Comparison of ENCODE assay signal across 34 cellular contexts in the genomic region with DNA sequence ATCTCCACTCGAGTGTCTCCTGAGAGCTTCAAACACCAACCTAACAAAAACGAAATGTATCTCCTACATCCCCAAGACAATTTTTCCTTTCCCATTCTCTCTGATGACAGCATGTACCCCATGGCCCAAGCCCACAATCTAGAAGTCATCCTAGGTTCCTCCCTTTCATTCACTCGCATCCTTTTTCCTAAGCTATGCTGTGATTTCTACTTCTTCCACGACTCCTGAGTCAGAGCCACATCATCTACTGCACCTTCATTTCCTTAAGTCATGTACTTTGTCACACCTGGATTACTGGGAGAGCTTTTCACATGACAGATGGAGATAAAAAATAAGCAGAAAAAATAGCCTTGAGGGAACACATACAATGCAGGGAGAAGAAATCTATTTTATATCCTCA. TPM values are rescaled to one million over a fixed set of nuclear protein-coding genes. Genes with fewer than 3 reads are reported as not detected.
"Had no signal": no experiment of that assay in that cellular context is flagged by ENCODE, and none has a peak within 500 bp of the region (broad histone marks: within the 10 kb centered on the region; RNA-seq: fewer than 3 reads in every experiment).

No MANE protein-coding gene starts in this region.

- H3K27ac Mint-ChIP-seq: activated CD4-positive, alpha-beta T cell treated with anti-CD3 and anti-CD28 coated beads, Interleukin-2, amount 10 ng/mL, durations not matched to agents 24 days and 14 days; activated CD8-positive, alpha-beta T cell treated with anti-CD3 and anti-CD28 coated beads for 36 hours; activated naive CD8-positive, alpha-beta T cell treated with anti-CD3 and anti-CD28 coated beads for 36 hours; activated T-cell treated with anti-CD3 and anti-CD28 coated beads, Interleukin-2, amount 50 U/mL, for 72 hours; activated T-helper 17 cell treated with anti-CD3 and anti-CD28 coated beads, Interleukin-2, amount 50 U/mL, for 72 hours; T-helper 1 cell treated with Interleukin-12 subunit alpha and Interleukin-12 subunit beta and Interleukin-4 antibody, amounts not matched to agents 30 μg/mL and 1 μg/mL, for 36 hours; T-helper 2 cell treated with Interferon-gamma antibody and Interleukin-4, amounts not matched to agents 5 μg/mL and 100 μg/mL, for 36 hours had no signal

- H3K36me3 ChIP-seq: ascending aorta, SJSA1 had no signal

- H3K4me2 ChIP-seq: KMS-11, SK-N-SH had no signal

- H3K9ac ChIP-seq: KMS-11, SK-N-SH had no signal

- H3K27me3 Mint-ChIP-seq: activated CD4-positive, alpha-beta T cell treated with anti-CD3 and anti-CD28 coated beads, Interleukin-2, amount 10 ng/mL, durations not matched to agents 24 days and 14 days; activated CD8-positive, alpha-beta T cell treated with anti-CD3 and anti-CD28 coated beads for 36 hours; activated naive CD8-positive, alpha-beta T cell treated with anti-CD3 and anti-CD28 coated beads for 36 hours had no signal

- H3K9me3 ChIP-seq: ascending aorta, SJSA1 had no signal

- H3K27ac ChIP-seq: ascending aorta, KMS-11, SJSA1 had no signal

- DNase-seq: activated CD4-positive, alpha-beta T cell treated with anti-CD3 and anti-CD28 coated beads, Interleukin-2, amount 10 ng/mL, durations not matched to agents 24 days and 14 days; activated CD4-positive, alpha-beta T cell treated with anti-CD3 and anti-CD28 coated beads, Interleukin-2, amount 50 U/mL, for 4 hours; activated CD8-positive, alpha-beta T cell treated with anti-CD3 and anti-CD28 coated beads for 36 hours; activated effector memory CD4-positive, alpha-beta T cell treated with anti-CD3 and anti-CD28 coated beads, Interleukin-2, amount 50 U/mL, for 16 hours; activated naive CD4-positive, alpha-beta T cell; activated naive CD4-positive, alpha-beta T cell treated with anti-CD3 and anti-CD28 coated beads, Interleukin-2, amount 50 U/mL, for 16 hours; activated naive CD8-positive, alpha-beta T cell treated with anti-CD3 and anti-CD28 coated beads for 36 hours; activated T-cell treated with anti-CD3 and anti-CD28 coated beads, Interleukin-2, amount 50 U/mL, for 1 hour; activated T-cell treated with anti-CD3 and anti-CD28 coated beads, Interleukin-2, amount 50 U/mL, for 72 hours; amniotic stem cell; MM.1S; MV-4-11; NCI-H1092; NCI-H1436 treated with DMSO at 0.1 percent for 48 hours; NCI-H187; NCI-H2029 treated with DMSO at 0.1 percent for 48 hours; NCI-H2107; NCI-H2171; NCI-H510A; NCI-H526; NCI-H748 treated with DMSO at 0.1 percent for 48 hours; NK-92 treated with Interleukin-12 subunit alpha and Interleukin-12 subunit beta, amount 100 ng/mL, for 24 hours; SHP77 treated with DMSO at 0.1 percent for 48 hours; SK-N-SH had no signal

- ATAC-seq: activated CD8-positive, alpha-beta T cell treated with anti-CD3 and anti-CD28 coated beads for 36 hours; activated T-cell treated with anti-CD3 and anti-CD28 coated beads, Interleukin-2, amount 50 U/mL, for 72 hours; activated T-helper 17 cell treated with anti-CD3 and anti-CD28 coated beads, Interleukin-2, amount 50 U/mL, for 72 hours had no signal

- H3K27me3 ChIP-seq: ascending aorta, SJSA1 had no signal

- H3K4me3 Mint-ChIP-seq: activated CD4-positive, alpha-beta T cell treated with anti-CD3 and anti-CD28 coated beads, Interleukin-2, amount 10 ng/mL, durations not matched to agents 24 days and 14 days; activated CD8-positive, alpha-beta T cell treated with anti-CD3 and anti-CD28 coated beads for 36 hours; activated naive CD8-positive, alpha-beta T cell treated with anti-CD3 and anti-CD28 coated beads for 36 hours; activated T-cell treated with anti-CD3 and anti-CD28 coated beads, Interleukin-2, amount 50 U/mL, for 72 hours; activated T-helper 17 cell treated with anti-CD3 and anti-CD28 coated beads, Interleukin-2, amount 50 U/mL, for 72 hours; T-helper 1 cell treated with Interleukin-12 subunit alpha and Interleukin-12 subunit beta and Interleukin-4 antibody, amounts not matched to agents 30 μg/mL and 1 μg/mL, for 36 hours; T-helper 2 cell treated with Interferon-gamma antibody and Interleukin-4, amounts not matched to agents 5 μg/mL and 100 μg/mL, for 36 hours had no signal

- H3K4me1 ChIP-seq: ascending aorta, SJSA1 had no signal

- H3K9me3 Mint-ChIP-seq: activated CD8-positive, alpha-beta T cell treated with anti-CD3 and anti-CD28 coated beads for 36 hours; activated naive CD8-positive, alpha-beta T cell treated with anti-CD3 and anti-CD28 coated beads for 36 hours; activated T-helper 17 cell treated with anti-CD3 and anti-CD28 coated beads, Interleukin-2, amount 50 U/mL, for 72 hours; T-helper 1 cell treated with Interleukin-12 subunit alpha and Interleukin-12 subunit beta and Interleukin-4 antibody, amounts not matched to agents 30 μg/mL and 1 μg/mL, for 36 hours; T-helper 2 cell treated with Interferon-gamma antibody and Interleukin-4, amounts not matched to agents 5 μg/mL and 100 μg/mL, for 36 hours had no signal

- H3K4me3 ChIP-seq: ascending aorta, SJSA1 had no signal

- H3K36me3 Mint-ChIP-seq: activated naive CD8-positive, alpha-beta T cell treated with anti-CD3 and anti-CD28 coated beads for 36 hours had no signal

- H3K4me1 Mint-ChIP-seq: activated CD4-positive, alpha-beta T cell treated with anti-CD3 and anti-CD28 coated beads, Interleukin-2, amount 10 ng/mL, durations not matched to agents 24 days and 14 days; activated naive CD8-positive, alpha-beta T cell treated with anti-CD3 and anti-CD28 coated beads for 36 hours had no signal

- FAIRE-seq: TTC549 had no signal

RNA-seq across cellular contexts. Expression of a gene that starts 20.1 kb away (rescaled TPM):
- total RNA-seq: activated CD4-positive, alpha-beta T cell treated with anti-CD3 and anti-CD28 coated beads, Interleukin-2, amount 10 ng/mL, durations not matched to agents 24 days and 14 days; activated CD8-positive, alpha-beta T cell treated with anti-CD3 and anti-CD28 coated beads for 36 hours; activated naive CD8-positive, alpha-beta T cell treated with anti-CD3 and anti-CD28 coated beads for 36 hours; activated T-helper 17 cell treated with anti-CD3 and anti-CD28 coated beads, Interleukin-2, amount 50 U/mL, for 72 hours; ascending aorta; LHCN-M2; RPMI7951 had no signal

RNA-seq across cellular contexts. Expression of a gene that starts 23.0 kb away (rescaled TPM):
- total RNA-seq: activated CD4-positive, alpha-beta T cell treated with anti-CD3 and anti-CD28 coated beads, Interleukin-2, amount 10 ng/mL, durations not matched to agents 24 days and 14 days; activated CD8-positive, alpha-beta memory T cell treated with anti-CD3 and anti-CD28 coated beads for 36 hours; activated CD8-positive, alpha-beta T cell treated with anti-CD3 and anti-CD28 coated beads for 36 hours; activated naive CD8-positive, alpha-beta T cell treated with anti-CD3 and anti-CD28 coated beads for 36 hours; activated T-helper 17 cell treated with anti-CD3 and anti-CD28 coated beads, Interleukin-2, amount 50 U/mL, for 72 hours; LHCN-M2; RPMI7951 had no signal
- polyA plus RNA-seq: SK-N-SH had no signal
